ENCODE assay signal across 8 cellular contexts in genomic region chr16:88568710-88569613, GRCh38. TPM values are rescaled to one million over a fixed set of nuclear protein-coding genes. Genes with fewer than 3 reads are reported as not detected.
DNase-seq lines count a peak whose midpoint lies in the region; ATAC-seq and TF ChIP-seq lines count a peak whose summit lies in the region.

No MANE protein-coding gene starts in this region.

- TF ChIP-seq CTCF in HEK293 (tag by site-specific recombination; IDR thresholded peaks at IDR 0.05) (no peak), WERI-Rb-1 (IDR thresholded peaks at IDR 0.05; ENCODE audit: low read depth, low read length) (no peak), hepatocyte (IDR thresholded peaks at IDR 0.05; ENCODE audit: poor library complexity) (no peak), spleen (IDR thresholded peaks at IDR 0.05 in 8 of 11, conservative IDR thresholded peaks at IDR 0.05 in 3 of 11) (no peak), body of pancreas (IDR thresholded peaks at IDR 0.05) (no peak)

- H2AFZ ChIP-seq in hepatocyte: peak overlapping the region; percentile 87

- peaks cover 3% of the 10 kb centered on the region; the same call in 1 of the 2 replicates for H3K4me1 ChIP-seq in HEK293 (ENCODE audit: control insufficient read depth, insufficient read depth, low read length)
- H3K4me1 ChIP-seq in hepatocyte (ENCODE audit: insufficient read depth): peaks cover 12% of the 10 kb centered on the region
- peaks cover 23 to 46% (median 38%) of the 10 kb centered on the region in 6 donors for H3K4me1 ChIP-seq in spleen
- peaks cover 24% of the 10 kb centered on the region for H3K4me1 ChIP-seq in body of pancreas

- H3K9me3 ChIP-seq in HEK293 (ENCODE audit: control insufficient read depth, insufficient read depth, low read depth, low read length): no peaks in the 10 kb centered on the region
- no peaks in the 10 kb centered on the region for H3K9me3 ChIP-seq in WERI-Rb-1 (ENCODE audit: severe bottlenecking)
- no peaks in the 10 kb centered on the region for H3K9me3 ChIP-seq in hepatocyte (ENCODE audit: low read depth)
- H3K9me3 ChIP-seq in spleen: no peaks in the 10 kb centered on the region
- no peaks in the 10 kb centered on the region for H3K9me3 ChIP-seq in body of pancreas

- H3K79me2 ChIP-seq in hepatocyte: peaks cover 39% of the 10 kb centered on the region

- DNase-seq in WERI-Rb-1 (peak; percentile 11), hepatocyte (ENCODE audit: low spot score) (no peak), spleen (no peak), body of pancreas (no peak), NCI-H446 (lab: John Stamatoyannopoulos, UW) (no peak)

- TF ChIP-seq POLR2A in spleen (IDR thresholded peaks at IDR 0.05): no peak
- TF ChIP-seq POLR2A in body of pancreas (IDR thresholded peaks at IDR 0.05): no peak

- H3K4me3 ChIP-seq in HEK293 (ENCODE audit: low read depth, low read length) (peak overlapping the region; percentile 55), WERI-Rb-1 (ENCODE audit: low read depth, low read length) (peak overlapping the region; percentile 62), hepatocyte (peak overlapping the region; percentile 34), spleen (peak overlapping the region; percentile 69 to 98 (median 93)), body of pancreas (no peak overlapping the region)

- H3K27me3 ChIP-seq in WERI-Rb-1 (ENCODE audit: insufficient read depth, low read depth, severe bottlenecking): no peaks in the 10 kb centered on the region
- H3K27me3 ChIP-seq in hepatocyte: no peaks in the 10 kb centered on the region
- H3K27me3 ChIP-seq in spleen (replicated peaks in 1 of 7): no peaks in the 10 kb centered on the region
- no peaks in the 10 kb centered on the region for H3K27me3 ChIP-seq in body of pancreas

- peaks cover 14% of the 10 kb centered on the region for H4K20me1 ChIP-seq in hepatocyte (ENCODE audit: insufficient read depth, poor library complexity, severe bottlenecking)

- H3K27ac ChIP-seq in HEK293 (ENCODE audit: extremely low read depth, low read depth, low read length) (peak overlapping the region; percentile 54), WERI-Rb-1 (peak overlapping the region; percentile 76; the same call in 1 of the 2 replicates), hepatocyte (peak overlapping the region; percentile 53), spleen (peak overlapping the region in 6 of 8 donors; percentile 82 to 95 (median 89)), body of pancreas (peak overlapping the region in 2 of 4 donors; percentile 56 to 87)

- intact Hi-C loops in spleen (cut with DNase I; ENCODE audit: low total_unique reads) (no loop called here), body of pancreas (cut with DNase I) (no loop called here)

- peak overlapping the region; percentile 91 for H3K4me2 ChIP-seq in hepatocyte

- POLR2A ChIA-PET in HEK293 (lab: Yijun Ruan, JAX): no interaction called here

- ATAC-seq in GM19023 (IDR thresholded peaks at IDR 0.05; ENCODE audit: unreplicated experiment) (no peak), body of pancreas (no peak), GM21423 (IDR thresholded peaks at IDR 0.05; ENCODE audit: unreplicated experiment) (no peak)

- CTCF ChIA-PET in HEK293 (lab: Yijun Ruan, JAX): no interaction called here

- H3K9me2 ChIP-seq in hepatocyte (replicated peaks; ENCODE audit: insufficient read depth): no peaks in the 10 kb centered on the region

- peaks cover 9 to 26% of the 10 kb centered on the region in 2 experiments; a peak in 2 of 3 replicates for H3K36me3 ChIP-seq in HEK293 (ENCODE audit: control insufficient read depth in 2 of 2, insufficient read depth in 1 of 2, low read length in 2 of 2)
- H3K36me3 ChIP-seq in WERI-Rb-1: peaks cover 8% of the 10 kb centered on the region; the same call in 1 of the 2 replicates
- H3K36me3 ChIP-seq in hepatocyte (replicated peaks; ENCODE audit: insufficient read depth, low read depth): no peaks in the 10 kb centered on the region
- H3K36me3 ChIP-seq in spleen: peaks cover 0 to 24% (median 19%) of the 10 kb centered on the region in 6 donors
- H3K36me3 ChIP-seq in body of pancreas (replicated peaks in 1 of 2; ENCODE audit: insufficient read depth in 1 of 2, low read depth in 2 of 2): no peaks in the 10 kb centered on the region

- 90% methylated on average over 18 of the region's 18 CpGs for WGBS in hepatocyte (ENCODE audit: low lambda C conversion rate, missing lambda C conversion rate)
- WGBS in spleen, 5 donors: 87 to 92% (median 88%) methylated on average over 15 to 18 of the region's 18 CpGs
- 79 to 83% methylated on average over 13 to 18 of the region's 18 CpGs for WGBS in body of pancreas, 2 donors

TF ChIP-seq in HEK293, 187 proteins besides CTCF, POLR2A, EP300 and RAD21:
- TF ChIP-seq ZNF664 (tag by site-specific recombination; IDR thresholded peaks at IDR 0.05) (peak; percentile 62), ZNF211 (tag by site-specific recombination; IDR thresholded peaks at IDR 0.05; ENCODE audit: low read depth) (no peak), ZNF747 (tag by site-specific recombination; IDR thresholded peaks at IDR 0.05) (no peak)
TF ChIP-seq in HEK293: peak in this region for 1.

RNA-seq across cellular contexts. Expression of gene ZC3H18, which starts 1.2 kb away (rescaled TPM):
- total RNA-seq in hepatocyte (8.1 and 16.8 TPM in 2 replicates), spleen (10 to 100 TPM; 24.1 to 65.2 (median 53.6) TPM), body of pancreas (10 to 100 TPM; 11.7 to 22.4 TPM)
- polyA plus RNA-seq in hepatocyte (30.7 and 37.1 TPM in 2 replicates), spleen (10 to 100 TPM; 18.0 to 29.3 (median 18.3) TPM)

Comparison
In these comparisons a context has a peak if more than half of its experiments do, and no peak if none do; other contexts are left out.
1. H3K4me3 ChIP-seq: peak in HEK293 (single experiment), WERI-Rb-1 (single experiment), hepatocyte (single experiment) and spleen (8 of 8); none in body of pancreas (0 of 2).